15 cellular contexts compared by ENCODE assay signal in the genomic region with DNA sequence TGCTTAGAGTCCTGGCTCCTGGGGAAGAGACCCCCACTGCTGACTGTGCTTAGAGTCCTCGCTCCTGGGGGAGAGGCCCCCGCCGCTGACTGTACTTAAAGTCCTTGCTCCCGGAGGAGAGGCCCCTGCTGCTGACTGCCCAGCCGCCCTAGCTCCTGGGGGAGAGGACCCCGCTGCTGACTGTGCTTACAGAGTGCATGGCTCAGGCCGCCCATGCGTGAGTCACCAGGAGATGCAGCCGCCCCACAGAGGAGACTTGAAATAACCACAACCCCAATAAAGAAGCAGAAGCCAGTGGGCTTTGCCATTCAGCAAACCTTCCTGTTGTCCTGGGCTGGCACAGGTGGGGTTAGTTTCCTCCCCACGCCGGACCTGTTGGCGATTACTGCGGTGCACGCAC.
DNase-seq lines count a peak whose midpoint lies in the region; ATAC-seq, FAIRE-seq and TF ChIP-seq lines count a peak whose summit lies in the region.
"Had no signal": no experiment of that assay in that cellular context is flagged by ENCODE, and none has a peak within 500 bp of the region (broad histone marks: within the 10 kb centered on the region; RNA-seq: fewer than 3 reads in every experiment).

No MANE protein-coding gene starts in this region.

- ATAC-seq in GM21737 (IDR thresholded peaks at IDR 0.05; ENCODE audit: unreplicated experiment) = no peak

- TF ChIP-seq POLR2A in GM12892 (IDR thresholded peaks at IDR 0.05; ENCODE audit: low read depth, low read length) = no peak

- no peaks in the 10 kb centered on the region for H3K9me3 Mint-ChIP-seq in activated naive CD8-positive, alpha-beta T cell (ENCODE audit: low read depth)
- H3K9me3 Mint-ChIP-seq: activated CD4-positive, alpha-beta T cell treated with anti-CD3 and anti-CD28 coated beads, Interleukin-2, amount 10 ng/mL, durations not matched to agents 7 days and 5 days had no signal

- no peak for FAIRE-seq in GM12892 (lab: Jason Lieb, UNC)
- FAIRE-seq: endometrium had no signal

- H3K27me3 Mint-ChIP-seq in activated naive CD8-positive, alpha-beta T cell = no peaks in the 10 kb centered on the region
- H3K27me3 Mint-ChIP-seq: activated CD4-positive, alpha-beta T cell treated with anti-CD3 and anti-CD28 coated beads, Interleukin-2, amount 10 ng/mL, durations not matched to agents 7 days and 5 days had no signal

- peak; percentile 44 for DNase-seq in AG20443 (ENCODE audit: low spot score)
- peak; percentile 80 for DNase-seq in HT1080 (ENCODE audit: low read depth)
- DNase-seq in left kidney (ENCODE audit: low read depth, low spot score) = peak; percentile 54
- no peak for DNase-seq in foreskin melanocyte
- DNase-seq in GM12892 (ENCODE audit: insufficient read length) = no peak
- DNase-seq in activated CD4-positive, alpha-beta T cell treated with anti-CD3 and anti-CD28 coated beads for 4 hours = no peak
- DNase-seq: activated CD4-positive, alpha-beta T cell treated with anti-CD3 and anti-CD28 coated beads, Interleukin-2, amount 10 ng/mL, durations not matched to agents 7 days and 5 days; BE2C; H7; Karpas-422; SHP77 treated with DMSO at 0.1 percent for 48 hours; stimulated activated naive CD4-positive, alpha-beta T cell treated with Interleukin-2 at 50 U/mL for 16 hours had no signal

- no peaks in the 10 kb centered on the region for H3K36me3 Mint-ChIP-seq in activated naive CD8-positive, alpha-beta T cell

- H3K27ac Mint-ChIP-seq in activated naive CD8-positive, alpha-beta T cell = peak overlapping the region; percentile 83

- peaks cover 46% of the 10 kb centered on the region for H3K4me1 Mint-ChIP-seq in activated naive CD8-positive, alpha-beta T cell (ENCODE audit: low read depth)

- H3K4me3 Mint-ChIP-seq in activated naive CD8-positive, alpha-beta T cell = no peak overlapping the region
- H3K4me3 Mint-ChIP-seq: activated CD4-positive, alpha-beta T cell treated with anti-CD3 and anti-CD28 coated beads, Interleukin-2, amount 10 ng/mL, durations not matched to agents 7 days and 5 days had no signal

Comparison
In these comparisons a context has a peak if more than half of its experiments do, and no peak if none do; other contexts are left out.
1. DNase-seq: peak in AG20443 (single experiment), HT1080 (single experiment) and left kidney (single experiment); none in foreskin melanocyte (single experiment), GM12892 (single experiment) and activated CD4-positive, alpha-beta T cell treated with anti-CD3 and anti-CD28 coated beads for 4 hours (0 of 2).